22 cellular contexts compared by ENCODE assay signal in the genomic region with DNA sequence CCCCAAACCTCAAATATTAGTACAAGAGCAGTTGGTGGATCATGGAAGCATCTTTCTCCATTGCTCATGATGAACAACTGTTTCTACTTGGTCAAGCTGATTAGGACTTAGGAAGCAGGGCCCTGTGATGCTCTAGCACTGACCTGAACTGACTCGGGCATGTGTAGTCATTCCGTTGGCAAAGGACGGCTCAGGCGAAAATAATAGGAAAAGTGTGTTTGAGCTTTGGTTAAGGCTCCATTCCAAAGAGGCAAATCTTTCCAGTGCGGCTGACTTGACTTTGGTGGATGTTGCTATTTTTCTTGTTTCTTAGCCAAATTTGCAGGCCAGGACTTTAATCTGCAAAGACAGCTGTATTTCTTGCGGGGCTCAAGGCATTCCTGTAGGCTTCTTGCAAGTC. TPM values are rescaled to one million over a fixed set of nuclear protein-coding genes. Genes with fewer than 3 reads are reported as not detected.
DNase-seq lines count a peak whose midpoint lies in the region; ATAC-seq, FAIRE-seq and TF ChIP-seq lines count a peak whose summit lies in the region.
"Had no signal": no experiment of that assay in that cellular context is flagged by ENCODE, and none has a peak within 500 bp of the region (broad histone marks: within the 10 kb centered on the region; RNA-seq: fewer than 3 reads in every experiment).

No MANE protein-coding gene starts in this region.

- H3K4me1 Mint-ChIP-seq in astrocyte (ENCODE audit: low read depth, unreplicated experiment) (peaks cover 2% of the 10 kb centered on the region), natural killer cell (peaks cover 0 to 7% of the 10 kb centered on the region in 2 donors)

- no peaks in the 10 kb centered on the region for H3K79me2 ChIP-seq in astrocyte (ENCODE audit: insufficient read depth, low read length)

- no peak for FAIRE-seq in astrocyte (lab: Jason Lieb, UNC)
- FAIRE-seq: D721Med had no signal

- H3K4me3 ChIP-seq in BLaER1 (no peak overlapping the region), astrocyte (ENCODE audit: insufficient read depth, low read depth, low read length) (no peak overlapping the region), fibroblast of the aortic adventitia (ENCODE audit: low read depth, low read length) (no peak overlapping the region)
- H3K4me3 ChIP-seq: HAP-1 had no signal

- no peak overlapping the region for H3K27ac Mint-ChIP-seq in astrocyte (ENCODE audit: unreplicated experiment)
- no peak overlapping the region for H3K27ac Mint-ChIP-seq in natural killer cell
- H3K27ac Mint-ChIP-seq: IgD-negative memory B cell had no signal

- no peaks in the 10 kb centered on the region for H3K27me3 Mint-ChIP-seq in astrocyte (ENCODE audit: low read depth, unreplicated experiment)
- H3K27me3 Mint-ChIP-seq in natural killer cell (ENCODE audit: low read depth in 2 of 2), result no peaks in the 10 kb centered on the region
- H3K27me3 Mint-ChIP-seq: CD4-positive, CD25-positive, alpha-beta regulatory T cell had no signal

- H3K27me3 ChIP-seq in BLaER1 (no peaks in the 10 kb centered on the region), astrocyte (ENCODE audit: insufficient read depth, low read length) (no peaks in the 10 kb centered on the region)

- H4K20me1 ChIP-seq in BLaER1 (no peaks in the 10 kb centered on the region), astrocyte (ENCODE audit: insufficient read depth, low read length) (no peaks in the 10 kb centered on the region)

- no peak overlapping the region for H3K27ac ChIP-seq in BLaER1
- no peak overlapping the region for H3K27ac ChIP-seq in astrocyte (ENCODE audit: low read depth, low read length)
- H3K27ac ChIP-seq: KMS-11 had no signal

- H3K9me3 Mint-ChIP-seq in astrocyte (ENCODE audit: unreplicated experiment), result no peaks in the 10 kb centered on the region
- H3K9me3 Mint-ChIP-seq in natural killer cell, result peaks cover 0 to 2% of the 10 kb centered on the region in 2 donors

- DNase-seq in astrocyte (ENCODE audit: low read depth), result peak; percentile 0
- DNase-seq in fibroblast of the aortic adventitia (ENCODE audit: low read depth), result peak; percentile 82
- peak; percentile 49 for DNase-seq in stromal cell of bone marrow (ENCODE audit: low read depth)
- DNase-seq in stimulated activated CD4-positive, alpha-beta T cell treated with anti-CD3 and anti-CD28 coated beads, Interleukin-2, amount 100 ng/mL, for 48 hours, result no peak
- no peak for DNase-seq in activated CD4-positive, alpha-beta T cell treated with anti-CD3 and anti-CD28 coated beads, Interleukin-2, amount 50 U/mL, for 1 hour
- no peak for DNase-seq in natural killer cell
- DNase-seq: CD4-positive, CD25-positive, alpha-beta regulatory T cell; GOT3; NCI-H1048; NCI-H1417; NCI-H1694; NCI-H2029 treated with DMSO at 0.1 percent for 48 hours; NCI-H2227 treated with DMSO at 0.1 percent for 48 hours; NCI-H526 treated with DMSO at 0.1 percent for 48 hours; RPMI8226; SHP77 had no signal

- intact Hi-C loops in natural killer cell (cut with micrococcal nuclease), result no loop called here

- H3K4me1 ChIP-seq in BLaER1 (peaks cover 48% of the 10 kb centered on the region), astrocyte (ENCODE audit: insufficient read depth, low read length) (no peaks in the 10 kb centered on the region)
- H3K4me1 ChIP-seq: HAP-1 had no signal

- H3K9me3 ChIP-seq in BLaER1, result peaks cover 18% of the 10 kb centered on the region
- H3K9me3 ChIP-seq in astrocyte (ENCODE audit: insufficient read depth, low read depth, low read length), result no peaks in the 10 kb centered on the region
- H3K9me3 ChIP-seq: HAP-1 had no signal

- no peak overlapping the region for H2AFZ ChIP-seq in astrocyte (ENCODE audit: low read depth, low read length)

- H3K36me3 ChIP-seq in BLaER1 (no peaks in the 10 kb centered on the region; the same call in 1 of the 2 replicates), astrocyte (ENCODE audit: insufficient read depth, low read length) (no peaks in the 10 kb centered on the region)
- H3K36me3 ChIP-seq: HAP-1 had no signal

- H3K4me2 ChIP-seq in BLaER1 (0 out of 2 replicates have a peak overlapping the region, but pooled peaks have one; percentile 75), astrocyte (ENCODE audit: low read length) (no peak overlapping the region)
- H3K4me2 ChIP-seq: KMS-11 had no signal

- no peak for ATAC-seq in natural killer cell

- H3K36me3 Mint-ChIP-seq in astrocyte (ENCODE audit: low read depth, unreplicated experiment), result no peaks in the 10 kb centered on the region
- H3K36me3 Mint-ChIP-seq in natural killer cell, result no peaks in the 10 kb centered on the region
- H3K36me3 Mint-ChIP-seq: CD4-positive, CD25-positive, alpha-beta regulatory T cell; IgD-negative memory B cell had no signal

- no peak overlapping the region for H3K9ac ChIP-seq in BLaER1
- no peak overlapping the region for H3K9ac ChIP-seq in astrocyte (ENCODE audit: low read length)
- H3K9ac ChIP-seq: KMS-11 had no signal

- TF ChIP-seq CTCF in astrocyte (IDR thresholded peaks at IDR 0.05; ENCODE audit: insufficient read depth, low read depth, low read length), result no peak
- TF ChIP-seq CTCF in fibroblast of the aortic adventitia (IDR thresholded peaks at IDR 0.05; ENCODE audit: insufficient read depth, low read length), result no peak
- TF ChIP-seq CTCF in natural killer cell (IDR thresholded peaks at IDR 0.05), result no peak

- H3K4me3 Mint-ChIP-seq in astrocyte (ENCODE audit: unreplicated experiment) (no peak overlapping the region), natural killer cell (no peak overlapping the region)
- H3K4me3 Mint-ChIP-seq: CD4-positive, CD25-positive, alpha-beta regulatory T cell; IgD-negative memory B cell had no signal

RNA-seq across cellular contexts. Expression of a gene that starts 39.5 kb away (rescaled TPM):
- total RNA-seq in astrocyte (27.6 and 33.1 TPM in 2 replicates), fibroblast of the aortic adventitia (ENCODE audit: low replicate concordance) (15.0 and 31.4 TPM in 2 replicates), natural killer cell (10 to 100 TPM; 14.6 to 19.9 (median 15.2) TPM)
- total RNA-seq: A673 had no signal

Comparison
In these comparisons a context has a peak if more than half of its experiments do, and no peak if none do; other contexts are left out.
1. DNase-seq: peak in astrocyte (single experiment), fibroblast of the aortic adventitia (single experiment) and stromal cell of bone marrow (single experiment); none in stimulated activated CD4-positive, alpha-beta T cell treated with anti-CD3 and anti-CD28 coated beads, Interleukin-2, amount 100 ng/mL, for 48 hours (0 of 2), activated CD4-positive, alpha-beta T cell treated with anti-CD3 and anti-CD28 coated beads, Interleukin-2, amount 50 U/mL, for 1 hour (single experiment) and natural killer cell (single experiment).